ENCODE assay signal across 1 cellular context in genomic region chr4:83284161-83285021, GRCh38.
TF ChIP-seq lines count a peak whose summit lies in the region.

TSS of gene COQ2 (minus strand) at chr4:83284798. CDS start at chr4:83284764, 34 bp downstream.

TF ChIP-seq in K562, 482 proteins besides CTCF, POLR2A, EP300 and RAD21 (continued from another document and continues in another):
- peak; percentile 72; the same call in 1 of the 2 replicates for TF ChIP-seq ZBTB34 (CRISPR knock-in tag; IDR thresholded peaks at IDR 0.05)
- 0 out of 2 replicates have a peak, but pooled peaks have one; percentile 11 for TF ChIP-seq TEAD4 (IDR thresholded peaks at IDR 0.05; ENCODE audit: low read length)
- TF ChIP-seq TEAD4 (CRISPR knock-in tag; IDR thresholded peaks at IDR 0.05; ENCODE audit: borderline replicate concordance), result no peak
- no peak for TF ChIP-seq MEF2D (tag; conservative IDR thresholded peaks at IDR 0.05; ENCODE audit: low read depth)
- TF ChIP-seq TAL1 (IDR thresholded peaks at IDR 0.05), result no peak
- TF ChIP-seq ZC3H11A (IDR thresholded peaks at IDR 0.05; ENCODE audit: low read depth, low read length), result no peak
- TF ChIP-seq RNF2 (IDR thresholded peaks at IDR 0.05), result no peak
- TF ChIP-seq SMARCA4 (IDR thresholded peaks at IDR 0.05), result no peak
- TF ChIP-seq MAZ (CRISPR knock-in tag; conservative IDR thresholded peaks at IDR 0.05 in 1 of 2, IDR thresholded peaks at IDR 0.05 in 1 of 2), result peak; percentile 76 to 81
- peak; percentile 22; the same call in 1 of the 2 replicates for TF ChIP-seq ZBTB17 (CRISPR knock-in tag; IDR thresholded peaks at IDR 0.05)
- no peak for TF ChIP-seq USF2 (CRISPR knock-in tag; IDR thresholded peaks at IDR 0.05)
- TF ChIP-seq LARP7 (IDR thresholded peaks at IDR 0.05), result no peak
- TF ChIP-seq FOXP1 (CRISPR knock-in tag; IDR thresholded peaks at IDR 0.05), result peak; percentile 98
- no peak for TF ChIP-seq NELFE (IDR thresholded peaks at IDR 0.05; ENCODE audit: insufficient read depth, insufficient read length)
- TF ChIP-seq ZNF511 (CRISPR knock-in tag; IDR thresholded peaks at IDR 0.05), result peak; percentile 66
- no peak for TF ChIP-seq ZNF707 (CRISPR knock-in tag; conservative IDR thresholded peaks at IDR 0.05)
- no peak for TF ChIP-seq TCF7 (IDR thresholded peaks at IDR 0.05; ENCODE audit: borderline replicate concordance)
- TF ChIP-seq MECOM (CRISPR knock-in tag; IDR thresholded peaks at IDR 0.05), result no peak
- TF ChIP-seq SOX6 (IDR thresholded peaks at IDR 0.05), result peak; percentile 56
- peak; percentile 81; the same call in 1 of the 2 replicates for TF ChIP-seq ZBTB2 (IDR thresholded peaks at IDR 0.05)
- TF ChIP-seq RUNX1 (IDR thresholded peaks at IDR 0.05; ENCODE audit: low read depth), result no peak
- TF ChIP-seq ZNF551 (CRISPR knock-in tag; IDR thresholded peaks at IDR 0.05), result no peak
- TF ChIP-seq NR4A1 (CRISPR knock-in tag; IDR thresholded peaks at IDR 0.05), result no peak
- no peak for TF ChIP-seq NR4A1 (tag; IDR thresholded peaks at IDR 0.05)
- no peak for TF ChIP-seq DEAF1 (CRISPR knock-in tag; IDR thresholded peaks at IDR 0.05)
- TF ChIP-seq MBD2 (IDR thresholded peaks at IDR 0.05; ENCODE audit: borderline replicate concordance, low read depth), result no peak; the same call in 1 of the 2 replicates
- no peak for TF ChIP-seq NCOA1 (IDR thresholded peaks at IDR 0.05; ENCODE audit: low read depth)
- TF ChIP-seq CCAR2 (IDR thresholded peaks at IDR 0.05; ENCODE audit: low read depth, low read length), result no peak
- peak in 1 of 2 experiments; percentile 50; a peak in 1 of 4 replicates for TF ChIP-seq HDAC1 (IDR thresholded peaks at IDR 0.05)
- no peak for TF ChIP-seq MLX (CRISPR knock-in tag; conservative IDR thresholded peaks at IDR 0.05)
- no peak for TF ChIP-seq CREB3 (tag; conservative IDR thresholded peaks at IDR 0.05; ENCODE audit: low read depth)
- TF ChIP-seq ZNF57 (CRISPR knock-in tag; IDR thresholded peaks at IDR 0.05), result no peak
- peak; percentile 81 for TF ChIP-seq PRDM10 (IDR thresholded peaks at IDR 0.05; ENCODE audit: partially characterized antibody)
- 0 out of 2 replicates have a peak, but pooled peaks have one; percentile 24 for TF ChIP-seq MTA1 (IDR thresholded peaks at IDR 0.05; ENCODE audit: borderline replicate concordance)
- TF ChIP-seq CHD2 (IDR thresholded peaks at IDR 0.05; ENCODE audit: low read depth, low read length), result peak; percentile 94
- TF ChIP-seq SNAPC5 (CRISPR knock-in tag; IDR thresholded peaks at IDR 0.05), result no peak
- no peak for TF ChIP-seq ZNF212 (CRISPR knock-in tag; IDR thresholded peaks at IDR 0.05)
- TF ChIP-seq ZNF311 (CRISPR knock-in tag; IDR thresholded peaks at IDR 0.05), result no peak
- no peak for TF ChIP-seq ZNF184 (CRISPR knock-in tag; IDR thresholded peaks at IDR 0.05)
- 0 out of 4 replicates have a peak, but pooled peaks of 1 of the 2 experiments have one; percentile 30 for TF ChIP-seq ZMIZ1 (IDR thresholded peaks at IDR 0.05; ENCODE audit: low read depth in 2 of 2, low read length in 2 of 2)
- no peak for TF ChIP-seq KHSRP (IDR thresholded peaks at IDR 0.05)
- TF ChIP-seq RBM14 (IDR thresholded peaks at IDR 0.05; ENCODE audit: borderline replicate concordance, insufficient read depth, low read depth, low read length), result no peak
- no peak for TF ChIP-seq CLOCK (CRISPR knock-in tag; IDR thresholded peaks at IDR 0.05; ENCODE audit: borderline replicate concordance)
- peak; percentile 83 for TF ChIP-seq ZBTB1 (CRISPR knock-in tag; IDR thresholded peaks at IDR 0.05; ENCODE audit: borderline replicate concordance, low read depth)
